Comparison of ENCODE assay signal across 9 cellular contexts in the genomic region with DNA sequence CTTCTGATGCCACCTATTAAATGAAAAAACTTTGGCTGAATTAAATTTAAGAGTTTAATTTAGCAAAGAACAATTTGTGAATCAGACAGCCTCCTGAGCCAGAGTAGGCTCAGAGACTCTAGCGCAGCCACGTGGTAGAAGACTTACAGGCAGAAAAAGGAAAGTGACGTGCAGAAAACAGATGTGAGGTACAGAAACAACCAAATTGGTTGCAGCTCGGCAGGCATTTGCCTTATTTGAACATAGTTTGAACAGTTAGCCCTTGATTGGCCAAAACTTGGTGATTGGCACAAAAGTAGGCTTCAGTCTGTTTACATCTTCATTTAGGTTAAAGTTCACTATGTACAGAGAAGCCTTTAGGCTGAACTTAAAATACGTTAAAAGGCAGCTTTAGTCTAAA. TPM values are rescaled to one million over a fixed set of nuclear protein-coding genes. Genes with fewer than 3 reads are reported as not detected.
DNase-seq lines count a peak whose midpoint lies in the region; ATAC-seq and TF ChIP-seq lines count a peak whose summit lies in the region.
"Had no signal": no experiment of that assay in that cellular context is flagged by ENCODE, and none has a peak within 500 bp of the region (broad histone marks: within the 10 kb centered on the region; RNA-seq: fewer than 3 reads in every experiment).

No MANE protein-coding gene starts in this region.

- H3K4me3 ChIP-seq in RWPE2 (ENCODE audit: severe bottlenecking), result no peak overlapping the region

- no peak overlapping the region for H3K4me3 Mint-ChIP-seq in progenitor cell of endocrine pancreas (ENCODE audit: low read depth)
- H3K4me3 Mint-ChIP-seq: activated B cell treated with CpG ODN at 0.5 μM for 24 hours had no signal

- peaks cover 19% of the 10 kb centered on the region for H3K9me3 Mint-ChIP-seq in progenitor cell of endocrine pancreas (ENCODE audit: low read depth)

- no peaks in the 10 kb centered on the region for H3K36me3 ChIP-seq in RWPE2 (ENCODE audit: low read depth)

- DNase-seq in ELR (ENCODE audit: low read depth) (peak; percentile 79), RWPE2 (ENCODE audit: low spot score) (no peak), fibroblast of the conjunctiva (ENCODE audit: low read depth) (peak; percentile 77), progenitor cell of endocrine pancreas (ENCODE audit: low spot score, unreplicated experiment) (no peak), SW 1271 (lab: John Stamatoyannopoulos, UW) (no peak), NCI-H1048 (lab: John Stamatoyannopoulos, UW) (no peak), GM10248 (ENCODE audit: extremely low spot score) (no peak)
- DNase-seq: activated B cell treated with CpG ODN at 0.5 μM for 24 hours had no signal

- CTCF ChIA-PET in GM10248 (lab: Yijun Ruan, JAX), result no interaction called here

- H3K27ac ChIP-seq in RWPE2 (ENCODE audit: poor library complexity, severe bottlenecking), result no peak overlapping the region

- POLR2A ChIA-PET in GM10248 (lab: Yijun Ruan, JAX), result no interaction called here

- no peak overlapping the region for H3K27ac Mint-ChIP-seq in progenitor cell of endocrine pancreas
- H3K27ac Mint-ChIP-seq: activated B cell treated with CpG ODN at 0.5 μM for 24 hours had no signal

- H3K9me3 ChIP-seq in RWPE2 (ENCODE audit: severe bottlenecking), result no peaks in the 10 kb centered on the region

- ATAC-seq in RWPE2 (ENCODE audit: low read depth), result no peak; the same call in 2 of the 3 replicates
- ATAC-seq in HG03280 (IDR thresholded peaks at IDR 0.05; ENCODE audit: unreplicated experiment), result no peak

- no peaks in the 10 kb centered on the region for H3K27me3 ChIP-seq in RWPE2 (ENCODE audit: insufficient read depth, poor library complexity, severe bottlenecking)

- H3K4me1 Mint-ChIP-seq in progenitor cell of endocrine pancreas (ENCODE audit: low read depth), result peaks cover 1% of the 10 kb centered on the region
- H3K4me1 Mint-ChIP-seq: activated B cell treated with CpG ODN at 0.5 μM for 24 hours had no signal

- peak; percentile 51 for TF ChIP-seq CTCF in RWPE2 (IDR thresholded peaks at IDR 0.05; ENCODE audit: poor library complexity, severe bottlenecking)
- peak; percentile 25 for TF ChIP-seq CTCF in progenitor cell of endocrine pancreas (IDR thresholded peaks at IDR 0.05; ENCODE audit: unreplicated experiment)
- no peak for TF ChIP-seq CTCF in GM10248 (IDR thresholded peaks at IDR 0.05; ENCODE audit: control extremely low read depth, extremely low read depth, low read depth, missing control alignments)

- H3K27me3 Mint-ChIP-seq in progenitor cell of endocrine pancreas, result no peaks in the 10 kb centered on the region

- no peaks in the 10 kb centered on the region for H3K4me1 ChIP-seq in RWPE2 (ENCODE audit: insufficient read depth, poor library complexity, severe bottlenecking)

- peaks cover 21% of the 10 kb centered on the region for H3K36me3 Mint-ChIP-seq in progenitor cell of endocrine pancreas (ENCODE audit: insufficient read depth)

RNA-seq across cellular contexts. Expression of gene TCP10L, which starts 22.9 kb away (rescaled TPM):
- 1.8 and 3.2 TPM in 2 replicates for total RNA-seq in progenitor cell of endocrine pancreas

RNA-seq across cellular contexts. Expression of gene CFAP298, which starts 49.8 kb away (rescaled TPM):
- 52.4 and 57.8 TPM in 2 replicates for total RNA-seq in progenitor cell of endocrine pancreas

Comparison
In these comparisons a context has a peak if more than half of its experiments do, and no peak if none do; other contexts are left out.
1. DNase-seq: peak in ELR (single experiment) and fibroblast of the conjunctiva (single experiment); none in RWPE2 (single experiment), progenitor cell of endocrine pancreas (single experiment), SW 1271 (0 of 2), NCI-H1048 (single experiment) and GM10248 (single experiment).